ENCODE assay signal across 9 cellular contexts in genomic region chr4:89469930-89470375, GRCh38.
A peak's percentile ranks its signal among the peaks of the same experiment; 100 is the strongest.
DNase-seq lines count a peak whose midpoint lies in the region; ATAC-seq and TF ChIP-seq lines count a peak whose summit lies in the region.
"Had no signal": no experiment of that assay in that cellular context is flagged by ENCODE, and none has a peak within 500 bp of the region (broad histone marks: within the 10 kb centered on the region; RNA-seq: fewer than 3 reads in every experiment).

No MANE protein-coding gene starts in this region.

- H3K4me2 ChIP-seq in fibroblast of lung (ENCODE audit: extremely low read depth, insufficient read depth, low read length), result peak overlapping the region; percentile 34

- peak overlapping the region; percentile 75 for H3K27ac ChIP-seq in fibroblast of lung (ENCODE audit: insufficient read depth, low read length)
- H3K27ac ChIP-seq: cardiac muscle cell had no signal

- H3K27ac Mint-ChIP-seq in T-helper 2 cell treated with Interferon-gamma antibody and Interleukin-4, amounts not matched to agents 5 μg/mL and 100 μg/mL, for 36 hours, result peak overlapping the region; percentile 82

- peaks cover 5% of the 10 kb centered on the region for H3K36me3 Mint-ChIP-seq in T-helper 2 cell treated with Interferon-gamma antibody and Interleukin-4, amounts not matched to agents 5 μg/mL and 100 μg/mL, for 36 hours (ENCODE audit: low read depth)

- peak in 3 of 4 experiments; percentile 4 to 7 (median 6) for DNase-seq in stimulated activated CD4-positive, alpha-beta T cell treated with anti-CD3 and anti-CD28 coated beads, Interleukin-1b, Interleukin-23, amount 100 ng/mL, for 24 hours (ENCODE audit: low read depth in 4 of 4, low spot score in 1 of 4)
- no peak for DNase-seq in stimulated activated CD4-positive, alpha-beta T cell treated with anti-CD3 and anti-CD28 coated beads, Interleukin-4, amount 100 ng/mL, for 1 hour
- peak; percentile 62 for DNase-seq in T-helper 2 cell treated with Interferon-gamma antibody and Interleukin-4, amounts not matched to agents 5 μg/mL and 100 μg/mL, for 36 hours (ENCODE audit: low spot score)
- DNase-seq in fibroblast of lung (ENCODE audit: low read depth in 2 of 2) (peak; percentile 96 to 97), LoVo (ENCODE audit: low spot score) (no peak), D341Med (ENCODE audit: low spot score) (no peak)
- peak in 2 of 3 experiments; percentile 5 to 8 for DNase-seq in stimulated activated CD4-positive, alpha-beta T cell treated with anti-CD3 and anti-CD28 coated beads, TNF-alpha, amount 100 ng/mL, for 24 hours (ENCODE audit: low read depth in 3 of 3)

- H3K4me1 Mint-ChIP-seq in T-helper 2 cell treated with Interferon-gamma antibody and Interleukin-4, amounts not matched to agents 5 μg/mL and 100 μg/mL, for 36 hours (ENCODE audit: low read depth), result peaks cover 20% of the 10 kb centered on the region

- H3K9me3 ChIP-seq in fibroblast of lung (ENCODE audit: control insufficient read depth, insufficient read depth, low read depth, low read length), result no peaks in the 10 kb centered on the region

- H3K27me3 Mint-ChIP-seq in T-helper 2 cell treated with Interferon-gamma antibody and Interleukin-4, amounts not matched to agents 5 μg/mL and 100 μg/mL, for 36 hours (ENCODE audit: low read depth), result no peaks in the 10 kb centered on the region

- no peaks in the 10 kb centered on the region for H3K27me3 ChIP-seq in fibroblast of lung (ENCODE audit: control insufficient read depth, insufficient read depth, low read length)
- H3K27me3 ChIP-seq: cardiac muscle cell had no signal

- peaks cover 5% of the 10 kb centered on the region for H3K4me1 ChIP-seq in fibroblast of lung (ENCODE audit: control insufficient read depth, extremely low read depth, insufficient read depth, low read length)

- H3K4me3 Mint-ChIP-seq in T-helper 2 cell treated with Interferon-gamma antibody and Interleukin-4, amounts not matched to agents 5 μg/mL and 100 μg/mL, for 36 hours, result peak overlapping the region; percentile 25

- H2AFZ ChIP-seq in fibroblast of lung (ENCODE audit: low read length), result peak overlapping the region; percentile 6

- peak overlapping the region in 3 of 4 experiments; percentile 4 to 12 (median 12) for H3K4me3 ChIP-seq in fibroblast of lung (replicated peaks in 1 of 4; ENCODE audit: control extremely low read depth in 1 of 4, insufficient read depth in 1 of 4, low read depth in 3 of 4, low read length in 4 of 4)
- H3K4me3 ChIP-seq: cardiac muscle cell had no signal

- H3K79me2 ChIP-seq in fibroblast of lung (ENCODE audit: control insufficient read depth, insufficient read depth, low read length), result no peaks in the 10 kb centered on the region

- no peaks in the 10 kb centered on the region for H4K20me1 ChIP-seq in fibroblast of lung (ENCODE audit: control insufficient read depth, extremely low read depth, insufficient read depth, low read length)

- no peak overlapping the region for H3K9ac ChIP-seq in fibroblast of lung (ENCODE audit: insufficient read depth, low read length)

- H3K36me3 ChIP-seq in fibroblast of lung (ENCODE audit: control insufficient read depth, insufficient read depth, low read length), result no peaks in the 10 kb centered on the region
- H3K36me3 ChIP-seq: cardiac muscle cell had no signal

- ATAC-seq in HG03103 (IDR thresholded peaks at IDR 0.05; ENCODE audit: low read depth, unreplicated experiment), result peak; percentile 87

- TF ChIP-seq CTCF in fibroblast of lung (conservative IDR thresholded peaks at IDR 0.05 in 1 of 2, IDR thresholded peaks at IDR 0.05 in 1 of 2; ENCODE audit: low read depth in 1 of 2, low read length in 2 of 2), result no peak

- H3K9me3 Mint-ChIP-seq in T-helper 2 cell treated with Interferon-gamma antibody and Interleukin-4, amounts not matched to agents 5 μg/mL and 100 μg/mL, for 36 hours, result no peaks in the 10 kb centered on the region

Comparison
In these comparisons a context has a peak if more than half of its experiments do, and no peak if none do; other contexts are left out.
1. DNase-seq: peak in stimulated activated CD4-positive, alpha-beta T cell treated with anti-CD3 and anti-CD28 coated beads, Interleukin-1b, Interleukin-23, amount 100 ng/mL, for 24 hours (3 of 4), T-helper 2 cell treated with Interferon-gamma antibody and Interleukin-4, amounts not matched to agents 5 μg/mL and 100 μg/mL, for 36 hours (single experiment), fibroblast of lung (2 of 2) and stimulated activated CD4-positive, alpha-beta T cell treated with anti-CD3 and anti-CD28 coated beads, TNF-alpha, amount 100 ng/mL, for 24 hours (2 of 3); none in stimulated activated CD4-positive, alpha-beta T cell treated with anti-CD3 and anti-CD28 coated beads, Interleukin-4, amount 100 ng/mL, for 1 hour (single experiment), LoVo (single experiment) and D341Med (single experiment).